22 cellular contexts compared by ENCODE assay signal in genomic region chr19:41424335-41425173, GRCh38. TPM values are rescaled to one million over a fixed set of nuclear protein-coding genes. Genes with fewer than 3 reads are reported as not detected.
DNase-seq lines count a peak whose midpoint lies in the region; ATAC-seq and TF ChIP-seq lines count a peak whose summit lies in the region.
"Had no signal": no experiment of that assay in that cellular context is flagged by ENCODE, and none has a peak within 500 bp of the region (broad histone marks: within the 10 kb centered on the region; RNA-seq: fewer than 3 reads in every experiment).

No MANE protein-coding gene starts in this region.

- no peaks in the 10 kb centered on the region for H3K79me2 ChIP-seq in OCI-LY7 (ENCODE audit: insufficient read depth, low read depth, low read length)

- POLR2A ChIA-PET in OCI-LY7 (lab: Charles Lee): interaction anchor here (0.6 kb wide), 1 partner anchor 15 kb away, joined by 3 read pairs; no protein-coding TSS in a partner anchor

- H3K27me3 Mint-ChIP-seq in effector memory CD8-positive, alpha-beta T cell: no peaks in the 10 kb centered on the region
- H3K27me3 Mint-ChIP-seq: activated naive CD4-positive, alpha-beta T cell treated with anti-CD3 and anti-CD28 coated beads, Interleukin-2, amount 50 U/mL, for 24 hours; brain; CD4-positive, CD25-positive, alpha-beta regulatory T cell had no signal

- no peaks in the 10 kb centered on the region for H4K20me1 ChIP-seq in OCI-LY7 (ENCODE audit: insufficient read depth, low read length)

- CTCF ChIA-PET in OCI-LY7 (lab: Charles Lee; ENCODE audit: unreplicated experiment): no interaction called here

- H3K9ac ChIP-seq in rectal smooth muscle tissue (ENCODE audit: low read length): no peak overlapping the region

- H3K27ac ChIP-seq in rectal smooth muscle tissue (ENCODE audit: low read depth, low read length): no peak overlapping the region
- no peak overlapping the region for H3K27ac ChIP-seq in caudate nucleus (ENCODE audit: low read depth, low read length)
- H3K27ac ChIP-seq in OCI-LY7 (ENCODE audit: low read depth, low read length, poor library complexity, severe bottlenecking): no peak overlapping the region
- H3K27ac ChIP-seq: sigmoid colon, thyroid gland had no signal

- TF ChIP-seq POLR2A in NB4 (IDR thresholded peaks at IDR 0.05; ENCODE audit: extremely low read depth, insufficient read length): no peak

- H3K4me2 ChIP-seq in OCI-LY7 (ENCODE audit: low read length): no peak overlapping the region

- BruUV-seq in OCI-LY7 (replicated peaks; lab: Mats Ljungman, UMichigan): no TSS peak

- peak overlapping the region in 1 of 2 donors; percentile 94 for H3K27ac Mint-ChIP-seq in effector memory CD8-positive, alpha-beta T cell
- H3K27ac Mint-ChIP-seq: activated naive CD4-positive, alpha-beta T cell treated with anti-CD3 and anti-CD28 coated beads, Interleukin-2, amount 50 U/mL, for 24 hours; brain; mesothelial cell of epicardium; T-helper 1 cell treated with Interleukin-12 subunit alpha and Interleukin-12 subunit beta and Interleukin-4 antibody, amounts not matched to agents 30 μg/mL and 1 μg/mL, for 36 hours had no signal

- peak; percentile 44 for ATAC-seq in effector memory CD8-positive, alpha-beta T cell (replicated peaks)
- ATAC-seq: heart left ventricle had no signal

- H3K4me3 ChIP-seq in NB4 (ENCODE audit: low read depth, low read length): peak overlapping the region; percentile 16
- H3K4me3 ChIP-seq in rectal smooth muscle tissue (ENCODE audit: low read length): peak overlapping the region; percentile 58
- H3K4me3 ChIP-seq in OCI-LY7 (ENCODE audit: low read depth, low read length, poor library complexity, severe bottlenecking): no peak overlapping the region
- H3K4me3 ChIP-seq: sigmoid colon, thyroid gland had no signal

- H3K27me3 ChIP-seq in rectal smooth muscle tissue (ENCODE audit: control insufficient read depth, insufficient read depth, low read length): no peaks in the 10 kb centered on the region
- H3K27me3 ChIP-seq: heart left ventricle, sigmoid colon, thyroid gland had no signal

- peaks cover 40% of the 10 kb centered on the region for H3K36me3 ChIP-seq in rectal smooth muscle tissue (ENCODE audit: control insufficient read depth, insufficient read depth, low read length)
- H3K36me3 ChIP-seq in OCI-LY7 (ENCODE audit: insufficient read depth, low read length): peaks cover 19% of the 10 kb centered on the region

- TF ChIP-seq CTCF in NB4 (IDR thresholded peaks at IDR 0.05; ENCODE audit: low read depth, low read length) (no peak), OCI-LY7 (conservative IDR thresholded peaks at IDR 0.05; ENCODE audit: low read length) (no peak)

- H3K36me3 Mint-ChIP-seq in effector memory CD8-positive, alpha-beta T cell (ENCODE audit: insufficient read depth): peaks cover 44% of the 10 kb centered on the region

- H3K9me2 ChIP-seq in OCI-LY7 (ENCODE audit: insufficient read depth, low read length): no peaks in the 10 kb centered on the region

- DNase-seq in SIG-M5 treated with dmso at 0.1 percent for 504 hours (lab: John Stamatoyannopoulos, UW; ENCODE audit: unreplicated experiment) (peak; percentile 33), SIG-M5 (lab: John Stamatoyannopoulos, UW) (no peak), NB4 (ENCODE audit: low read depth) (peak; percentile 69), NCI-H1105 (lab: John Stamatoyannopoulos, UW) (no peak), caudate nucleus (lab: John Stamatoyannopoulos, UW) (no peak), OCI-LY7 (ENCODE audit: low spot score) (no peak)
- DNase-seq in effector memory CD8-positive, alpha-beta T cell: peak in 1 of 3 experiments; percentile 16
- DNase-seq: NCI-H1092; NCI-H748 treated with DMSO at 0.1 percent for 48 hours; sigmoid colon; stimulated activated CD4-positive, alpha-beta T cell treated with anti-CD3 and anti-CD28 coated beads, Interleukin-4, amount 100 ng/mL, for 24 hours; thyroid gland had no signal

- intact Hi-C loops in OCI-LY7 (cut with micrococcal nuclease; ENCODE audit: unreplicated experiment): no loop called here

- H3K4me1 ChIP-seq in rectal smooth muscle tissue (ENCODE audit: control insufficient read depth, insufficient read depth, low read length) (peaks cover 4% of the 10 kb centered on the region), OCI-LY7 (ENCODE audit: insufficient read depth, low read length, poor library complexity, severe bottlenecking) (no peaks in the 10 kb centered on the region)

- peaks cover 17 to 37% of the 10 kb centered on the region in 2 donors for H3K4me1 Mint-ChIP-seq in effector memory CD8-positive, alpha-beta T cell (ENCODE audit: low read depth in 2 of 2)

- H3K4me3 Mint-ChIP-seq in effector memory CD8-positive, alpha-beta T cell: peak overlapping the region in 1 of 2 donors; percentile 79
- H3K4me3 Mint-ChIP-seq: activated naive CD4-positive, alpha-beta T cell treated with anti-CD3 and anti-CD28 coated beads, Interleukin-2, amount 50 U/mL, for 24 hours; brain; CD4-positive, CD25-positive, alpha-beta regulatory T cell; mesothelial cell of epicardium; T-helper 1 cell treated with Interleukin-12 subunit alpha and Interleukin-12 subunit beta and Interleukin-4 antibody, amounts not matched to agents 30 μg/mL and 1 μg/mL, for 36 hours had no signal

- no peak overlapping the region for H2AFZ ChIP-seq in OCI-LY7 (ENCODE audit: low read length)

- no peaks in the 10 kb centered on the region for H3K9me3 Mint-ChIP-seq in effector memory CD8-positive, alpha-beta T cell
- H3K9me3 Mint-ChIP-seq: activated naive CD4-positive, alpha-beta T cell treated with anti-CD3 and anti-CD28 coated beads, Interleukin-2, amount 50 U/mL, for 24 hours; brain; mesothelial cell of epicardium; T-helper 1 cell treated with Interleukin-12 subunit alpha and Interleukin-12 subunit beta and Interleukin-4 antibody, amounts not matched to agents 30 μg/mL and 1 μg/mL, for 36 hours had no signal

- H3K9me3 ChIP-seq in OCI-LY7 (ENCODE audit: low read length): no peaks in the 10 kb centered on the region
- H3K9me3 ChIP-seq: heart left ventricle, sigmoid colon, thyroid gland had no signal

RNA-seq across cellular contexts. Expression of gene B3GNT8, which starts 2.6 kb away (rescaled TPM):
- total RNA-seq in OCI-LY7 (2014; rRNA removed; shearing (Covaris generic)): 0.47 TPM in 1 of 2 replicates, not detected in the other
- 0.40 TPM in 1 of 2 replicates, not detected in the other for total RNA-seq in OCI-LY7 (2022)

RNA-seq across cellular contexts. Expression of gene DMAC2, which starts 15.2 kb away (rescaled TPM):
- total RNA-seq in OCI-LY7 (2014; rRNA removed; shearing (Covaris generic)): 22.4 and 30.6 TPM in 2 replicates
- total RNA-seq in OCI-LY7 (2022): 40.6 and 41.6 TPM in 2 replicates

RNA-seq across cellular contexts. Expression of gene ERICH4, which starts 18.4 kb away (rescaled TPM):
- not detected in 2 replicates for total RNA-seq in OCI-LY7 (2014; rRNA removed; shearing (Covaris generic))
- total RNA-seq in OCI-LY7 (2022): not detected in 2 replicates
- total RNA-seq: CD4-positive, CD25-positive, alpha-beta regulatory T cell; Daoy; dermis microvascular lymphatic vessel endothelial cell; mesothelial cell of epicardium; osteocyte; sigmoid colon; thyroid gland had no signal

RNA-seq across cellular contexts. Expression of gene BCKDHA, which starts 26.9 kb away (rescaled TPM):
- 34.6 and 66.4 TPM in 2 replicates for total RNA-seq in OCI-LY7 (2014; rRNA removed; shearing (Covaris generic))
- total RNA-seq in OCI-LY7 (2022): 16.8 and 17.8 TPM in 2 replicates

RNA-seq across cellular contexts. Expression of gene EXOSC5, which starts 27.4 kb away (rescaled TPM):
- total RNA-seq in OCI-LY7 (2014; rRNA removed; shearing (Covaris generic)): 48.3 and 55.8 TPM in 2 replicates
- total RNA-seq in OCI-LY7 (2022): 36.0 and 40.0 TPM in 2 replicates

Comparison
In these comparisons a context has a peak if more than half of its experiments do, and no peak if none do; other contexts are left out.
1. DNase-seq: peak in SIG-M5 treated with dmso at 0.1 percent for 504 hours (single experiment) and NB4 (single experiment); none in SIG-M5 (single experiment), NCI-H1105 (single experiment), caudate nucleus (0 of 61) and OCI-LY7 (single experiment).